Comparison of ENCODE assay signal across 8 cellular contexts in the genomic region with DNA sequence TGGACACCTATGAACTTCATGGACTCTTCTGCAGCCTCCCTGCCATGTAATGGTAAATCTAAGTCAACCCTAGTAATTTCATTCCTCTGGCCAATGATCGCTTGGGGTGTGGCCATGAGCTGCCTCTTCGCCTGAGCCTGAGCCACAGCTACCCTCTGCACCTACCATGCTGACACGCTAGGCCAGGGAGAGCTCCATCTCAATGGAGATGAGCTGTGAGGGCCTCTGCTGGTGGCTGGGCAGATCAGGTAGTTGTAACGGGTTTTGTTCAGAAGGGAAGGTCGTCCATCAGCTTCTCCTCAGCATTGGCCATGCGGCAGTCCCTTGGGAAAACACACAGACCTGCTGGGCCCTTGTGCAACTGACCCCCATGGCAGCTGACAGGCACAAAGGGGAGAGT. TPM values are rescaled to one million over a fixed set of nuclear protein-coding genes. Genes with fewer than 3 reads are reported as not detected.
DNase-seq lines count a peak whose midpoint lies in the region; ATAC-seq and TF ChIP-seq lines count a peak whose summit lies in the region.

No MANE protein-coding gene starts in this region.

- POLR2A ChIA-PET in AG04450 (lab: Yijun Ruan, JAX), result no interaction called here

- TF ChIP-seq EP300 in esophagus muscularis mucosa (IDR thresholded peaks at IDR 0.05), result no peak

- H3K9me3 ChIP-seq in AG04450 (ENCODE audit: control insufficient read depth, insufficient read depth, low read length) (no peaks in the 10 kb centered on the region), thyroid gland (no peaks in the 10 kb centered on the region), esophagus muscularis mucosa (no peaks in the 10 kb centered on the region)

- H3K4me1 ChIP-seq in thyroid gland, result peaks cover 0 to 8% of the 10 kb centered on the region in 2 donors
- peaks cover 10 to 14% (median 11%) of the 10 kb centered on the region in 4 donors for H3K4me1 ChIP-seq in esophagus muscularis mucosa

- peaks cover 5% of the 10 kb centered on the region for H3K36me3 Mint-ChIP-seq in activated naive CD4-positive, alpha-beta T cell treated with anti-CD3 and anti-CD28 coated beads, Interleukin-2, amount 10 ng/mL, durations not matched to agents 7 days and 5 days

- CTCF ChIA-PET in AG04450 (lab: Charles Lee), result interaction anchor here (0.7 kb wide), 1 partner anchor 10 kb away, joined by 3 read pairs; no protein-coding TSS in a partner anchor
- CTCF ChIA-PET in activated naive CD4-positive, alpha-beta T cell treated with anti-CD3 and anti-CD28 coated beads, Interleukin-2, amount 10 ng/mL, durations not matched to agents 7 days and 5 days (lab: Charles Lee), result interaction anchor here (0.9 to 3.1 kb wide), 7 partner anchors 28 to 356 kb away, joined by 3 to 25 read pairs (median 3); no protein-coding TSS in a partner anchor

- intact Hi-C loops in thyroid gland (cut with DNase I) (no loop called here), esophagus muscularis mucosa (cut with DNase I) (no loop called here)

- H3K36me3 ChIP-seq in thyroid gland, result peaks cover 0 to 6% of the 10 kb centered on the region in 2 donors
- H3K36me3 ChIP-seq in esophagus muscularis mucosa, result peaks cover 5 to 15% (median 12%) of the 10 kb centered on the region in 4 donors

- H3K27me3 ChIP-seq in AG04450 (ENCODE audit: control insufficient read depth, insufficient read depth, low read length), result peaks cover 6% of the 10 kb centered on the region
- H3K27me3 ChIP-seq in thyroid gland, result no peaks in the 10 kb centered on the region
- no peaks in the 10 kb centered on the region for H3K27me3 ChIP-seq in esophagus muscularis mucosa

- H3K4me3 ChIP-seq in AG04450 (ENCODE audit: low read depth, low read length) (no peak overlapping the region), thyroid gland (replicated peaks in 1 of 3) (no peak overlapping the region), esophagus muscularis mucosa (no peak overlapping the region)

- ATAC-seq in stimulated activated naive CD8-positive, alpha-beta T cell treated with anti-CD3 and anti-CD28 coated beads, Interleukin-15, Interleukin-2, amounts not matched to agents 100 U/mL and 50 U/mL, for 24 hours, result no peak

- no peaks in the 10 kb centered on the region for H3K9me3 Mint-ChIP-seq in activated naive CD4-positive, alpha-beta T cell treated with anti-CD3 and anti-CD28 coated beads, Interleukin-2, amount 10 ng/mL, durations not matched to agents 7 days and 5 days

- H3K27ac Mint-ChIP-seq in activated naive CD4-positive, alpha-beta T cell treated with anti-CD3 and anti-CD28 coated beads, Interleukin-2, amount 10 ng/mL, durations not matched to agents 7 days and 5 days, result no peak overlapping the region

- 0 out of 2 replicates have a peak, but pooled peaks have one; percentile 9 for TF ChIP-seq CTCF in AG04450 (IDR thresholded peaks at IDR 0.05; ENCODE audit: low read depth, low read length)
- no peak for TF ChIP-seq CTCF in thyroid gland (IDR thresholded peaks at IDR 0.05)
- TF ChIP-seq CTCF in esophagus muscularis mucosa (IDR thresholded peaks at IDR 0.05), result no peak

- peaks cover 23% of the 10 kb centered on the region for H3K27me3 Mint-ChIP-seq in activated naive CD4-positive, alpha-beta T cell treated with anti-CD3 and anti-CD28 coated beads, Interleukin-2, amount 10 ng/mL, durations not matched to agents 7 days and 5 days

- WGBS in thyroid gland, 2 donors, result 44 to 54% methylated on average over 3 to 6 of the region's 6 CpGs
- WGBS in esophagus muscularis mucosa, result 83% methylated on average over 6 of the region's 6 CpGs

- H3K27ac ChIP-seq in AG04450 (ENCODE audit: low read depth, low read length), result no peak overlapping the region
- H3K27ac ChIP-seq in thyroid gland, result no peak overlapping the region
- no peak overlapping the region for H3K27ac ChIP-seq in esophagus muscularis mucosa (replicated peaks in 1 of 4)

- no peak overlapping the region for H3K4me3 Mint-ChIP-seq in activated naive CD4-positive, alpha-beta T cell treated with anti-CD3 and anti-CD28 coated beads, Interleukin-2, amount 10 ng/mL, durations not matched to agents 7 days and 5 days

- H3K4me1 Mint-ChIP-seq in activated naive CD4-positive, alpha-beta T cell treated with anti-CD3 and anti-CD28 coated beads, Interleukin-2, amount 10 ng/mL, durations not matched to agents 7 days and 5 days, result peaks cover 2% of the 10 kb centered on the region

- DNase-seq in AG04450 (ENCODE audit: low read depth, low spot score) (no peak), GM19238 (ENCODE audit: insufficient read length, low spot score) (peak; percentile 27), HUDEP-2 (lab: John Stamatoyannopoulos, UW; ENCODE audit: unreplicated experiment in 76 of 76) (peak in 42 of 76 experiments; percentile 2 to 77 (median 18)), thyroid gland (no peak), esophagus muscularis mucosa (ENCODE audit: extremely low spot score) (no peak), NCI-H1105 treated with DMSO at 0.1 percent for 48 hours (lab: John Stamatoyannopoulos, UW) (no peak)
- peak; percentile 43 for DNase-seq in activated naive CD4-positive, alpha-beta T cell treated with anti-CD3 and anti-CD28 coated beads, Interleukin-2, amount 10 ng/mL, durations not matched to agents 7 days and 5 days
- DNase-seq in stimulated activated naive CD8-positive, alpha-beta T cell treated with anti-CD3 and anti-CD28 coated beads, Interleukin-15, Interleukin-2, amounts not matched to agents 100 U/mL and 50 U/mL, for 24 hours, result peak; percentile 10

- TF ChIP-seq POLR2A in thyroid gland (IDR thresholded peaks at IDR 0.05), result no peak
- no peak for TF ChIP-seq POLR2A in esophagus muscularis mucosa (IDR thresholded peaks at IDR 0.05; ENCODE audit: low read depth)

RNA-seq across cellular contexts. Expression of a gene that starts 24.4 kb away (rescaled TPM):
- 14.1 and 23.3 TPM in 2 replicates for polyA plus RNA-seq in AG04450 (2011; rRNA removed)
- 5.2 and 11.3 TPM in 2 replicates for polyA minus RNA-seq in AG04450 (2011; rRNA and poly(A)+ RNA removed)
- 10 to 100 TPM; 27.6 to 53.2 (median 39.3) TPM for total RNA-seq in thyroid gland
- 10 to 100 TPM; 14.4 to 24.5 (median 17.9) TPM for total RNA-seq in esophagus muscularis mucosa

RNA-seq across cellular contexts. Expression of a gene that starts 24.8 kb away (rescaled TPM):
- polyA plus RNA-seq in AG04450 (2011; rRNA removed), result 14.6 and 18.1 TPM in 2 replicates
- 6.4 and 7.1 TPM in 2 replicates for polyA minus RNA-seq in AG04450 (2011; rRNA and poly(A)+ RNA removed)
- total RNA-seq in thyroid gland (10 to 100 TPM; 15.7 to 24.2 (median 18.3) TPM), esophagus muscularis mucosa (10 to 100 TPM in 3 of 4 donors, 1 to 10 TPM in 1; 9.0 to 23.3 (median 12.4) TPM)

Comparison
In these comparisons a context has a peak if more than half of its experiments do, and no peak if none do; other contexts are left out.
1. DNase-seq: peak in GM19238 (single experiment), HUDEP-2 (42 of 76), activated naive CD4-positive, alpha-beta T cell treated with anti-CD3 and anti-CD28 coated beads, Interleukin-2, amount 10 ng/mL, durations not matched to agents 7 days and 5 days (single experiment) and stimulated activated naive CD8-positive, alpha-beta T cell treated with anti-CD3 and anti-CD28 coated beads, Interleukin-15, Interleukin-2, amounts not matched to agents 100 U/mL and 50 U/mL, for 24 hours (single experiment); none in AG04450 (single experiment), thyroid gland (0 of 2), esophagus muscularis mucosa (single experiment) and NCI-H1105 treated with DMSO at 0.1 percent for 48 hours (single experiment).